In the genomic region with DNA sequence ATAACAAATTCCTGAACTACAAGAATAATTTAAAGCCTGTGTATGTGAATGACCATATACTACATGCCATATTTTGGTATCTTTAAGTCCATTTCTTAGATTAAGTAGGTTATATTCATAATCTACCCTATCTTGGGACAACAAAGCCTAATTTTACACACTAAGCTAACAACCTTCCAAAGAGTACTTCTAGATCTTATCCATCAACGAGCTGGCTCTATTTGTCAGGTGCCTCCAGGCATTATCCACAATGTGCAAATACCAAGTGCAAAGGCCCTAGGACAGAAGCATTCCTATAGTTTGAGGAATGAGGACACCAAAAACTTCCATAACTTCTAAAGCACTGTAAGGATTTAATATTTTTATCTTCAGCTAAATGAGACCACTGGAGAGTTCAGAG, we compare ENCODE assay signal across 1 cellular context.
TF ChIP-seq lines count a peak whose summit lies in the region.

No MANE protein-coding gene starts in this region.

TF ChIP-seq in HepG2, 621 proteins besides CTCF, POLR2A, EP300 and RAD21:
- TF ChIP-seq, protein P1, sequence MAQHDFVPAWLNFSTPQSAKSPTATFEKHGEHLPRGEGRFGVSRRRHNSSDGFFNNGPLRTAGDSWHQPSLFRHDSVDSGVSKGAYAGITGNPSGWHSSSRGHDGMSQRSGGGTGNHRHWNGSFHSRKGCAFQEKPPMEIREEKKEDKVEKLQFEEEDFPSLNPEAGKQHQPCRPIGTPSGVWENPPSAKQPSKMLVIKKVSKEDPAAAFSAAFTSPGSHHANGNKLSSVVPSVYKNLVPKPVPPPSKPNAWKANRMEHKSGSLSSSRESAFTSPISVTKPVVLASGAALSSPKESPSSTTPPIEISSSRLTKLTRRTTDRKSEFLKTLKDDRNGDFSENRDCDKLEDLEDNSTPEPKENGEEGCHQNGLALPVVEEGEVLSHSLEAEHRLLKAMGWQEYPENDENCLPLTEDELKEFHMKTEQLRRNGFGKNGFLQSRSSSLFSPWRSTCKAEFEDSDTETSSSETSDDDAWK (CRISPR knock-in tag; IDR thresholded peaks at IDR 0.05): no peak
- TF ChIP-seq ZNF891 (CRISPR knock-in tag; IDR thresholded peaks at IDR 0.05) (no peak), GRHL1 (CRISPR knock-in tag; conservative IDR thresholded peaks at IDR 0.05) (no peak), NONO (IDR thresholded peaks at IDR 0.05) (no peak), NONO (CRISPR knock-in tag; conservative IDR thresholded peaks at IDR 0.05) (no peak), ZNF430 (CRISPR knock-in tag; IDR thresholded peaks at IDR 0.05) (no peak), ZNF460 (CRISPR knock-in tag; IDR thresholded peaks at IDR 0.05; ENCODE audit: borderline replicate concordance) (no peak), STAT5B (CRISPR knock-in tag; IDR thresholded peaks at IDR 0.05) (no peak), TBP (CRISPR knock-in tag; IDR thresholded peaks at IDR 0.05) (no peak), ZNF83 (CRISPR knock-in tag; IDR thresholded peaks at IDR 0.05; ENCODE audit: borderline replicate concordance) (no peak), YEATS2 (CRISPR knock-in tag; IDR thresholded peaks at IDR 0.05; ENCODE audit: borderline replicate concordance) (no peak), RCOR2 (CRISPR knock-in tag; IDR thresholded peaks at IDR 0.05) (no peak)
- TF ChIP-seq, protein P2, sequence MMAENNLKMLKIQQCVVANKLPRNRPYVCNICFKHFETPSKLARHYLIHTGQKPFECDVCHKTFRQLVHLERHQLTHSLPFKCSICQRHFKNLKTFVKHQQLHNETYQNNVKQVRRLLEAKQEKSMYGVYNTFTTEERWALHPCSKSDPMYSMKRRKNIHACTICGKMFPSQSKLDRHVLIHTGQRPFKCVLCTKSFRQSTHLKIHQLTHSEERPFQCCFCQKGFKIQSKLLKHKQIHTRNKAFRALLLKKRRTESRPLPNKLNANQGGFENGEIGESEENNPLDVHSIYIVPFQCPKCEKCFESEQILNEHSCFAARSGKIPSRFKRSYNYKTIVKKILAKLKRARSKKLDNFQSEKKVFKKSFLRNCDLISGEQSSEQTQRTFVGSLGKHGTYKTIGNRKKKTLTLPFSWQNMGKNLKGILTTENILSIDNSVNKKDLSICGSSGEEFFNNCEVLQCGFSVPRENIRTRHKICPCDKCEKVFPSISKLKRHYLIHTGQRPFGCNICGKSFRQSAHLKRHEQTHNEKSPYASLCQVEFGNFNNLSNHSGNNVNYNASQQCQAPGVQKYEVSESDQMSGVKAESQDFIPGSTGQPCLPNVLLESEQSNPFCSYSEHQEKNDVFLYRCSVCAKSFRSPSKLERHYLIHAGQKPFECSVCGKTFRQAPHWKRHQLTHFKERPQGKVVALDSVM (CRISPR knock-in tag; IDR thresholded peaks at IDR 0.05): no peak
- TF ChIP-seq, protein P3, sequence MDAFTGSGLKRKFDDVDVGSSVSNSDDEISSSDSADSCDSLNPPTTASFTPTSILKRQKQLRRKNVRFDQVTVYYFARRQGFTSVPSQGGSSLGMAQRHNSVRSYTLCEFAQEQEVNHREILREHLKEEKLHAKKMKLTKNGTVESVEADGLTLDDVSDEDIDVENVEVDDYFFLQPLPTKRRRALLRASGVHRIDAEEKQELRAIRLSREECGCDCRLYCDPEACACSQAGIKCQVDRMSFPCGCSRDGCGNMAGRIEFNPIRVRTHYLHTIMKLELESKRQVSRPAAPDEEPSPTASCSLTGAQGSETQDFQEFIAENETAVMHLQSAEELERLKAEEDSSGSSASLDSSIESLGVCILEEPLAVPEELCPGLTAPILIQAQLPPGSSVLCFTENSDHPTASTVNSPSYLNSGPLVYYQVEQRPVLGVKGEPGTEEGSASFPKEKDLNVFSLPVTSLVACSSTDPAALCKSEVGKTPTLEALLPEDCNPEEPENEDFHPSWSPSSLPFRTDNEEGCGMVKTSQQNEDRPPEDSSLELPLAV (CRISPR knock-in tag; conservative IDR thresholded peaks at IDR 0.05; ENCODE audit: low read depth): no peak
- TF ChIP-seq, protein P4, sequence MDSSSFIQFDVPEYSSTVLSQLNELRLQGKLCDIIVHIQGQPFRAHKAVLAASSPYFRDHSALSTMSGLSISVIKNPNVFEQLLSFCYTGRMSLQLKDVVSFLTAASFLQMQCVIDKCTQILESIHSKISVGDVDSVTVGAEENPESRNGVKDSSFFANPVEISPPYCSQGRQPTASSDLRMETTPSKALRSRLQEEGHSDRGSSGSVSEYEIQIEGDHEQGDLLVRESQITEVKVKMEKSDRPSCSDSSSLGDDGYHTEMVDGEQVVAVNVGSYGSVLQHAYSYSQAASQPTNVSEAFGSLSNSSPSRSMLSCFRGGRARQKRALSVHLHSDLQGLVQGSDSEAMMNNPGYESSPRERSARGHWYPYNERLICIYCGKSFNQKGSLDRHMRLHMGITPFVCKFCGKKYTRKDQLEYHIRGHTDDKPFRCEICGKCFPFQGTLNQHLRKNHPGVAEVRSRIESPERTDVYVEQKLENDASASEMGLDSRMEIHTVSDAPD (CRISPR knock-in tag; IDR thresholded peaks at IDR 0.05): no peak
